In the genomic region with DNA sequence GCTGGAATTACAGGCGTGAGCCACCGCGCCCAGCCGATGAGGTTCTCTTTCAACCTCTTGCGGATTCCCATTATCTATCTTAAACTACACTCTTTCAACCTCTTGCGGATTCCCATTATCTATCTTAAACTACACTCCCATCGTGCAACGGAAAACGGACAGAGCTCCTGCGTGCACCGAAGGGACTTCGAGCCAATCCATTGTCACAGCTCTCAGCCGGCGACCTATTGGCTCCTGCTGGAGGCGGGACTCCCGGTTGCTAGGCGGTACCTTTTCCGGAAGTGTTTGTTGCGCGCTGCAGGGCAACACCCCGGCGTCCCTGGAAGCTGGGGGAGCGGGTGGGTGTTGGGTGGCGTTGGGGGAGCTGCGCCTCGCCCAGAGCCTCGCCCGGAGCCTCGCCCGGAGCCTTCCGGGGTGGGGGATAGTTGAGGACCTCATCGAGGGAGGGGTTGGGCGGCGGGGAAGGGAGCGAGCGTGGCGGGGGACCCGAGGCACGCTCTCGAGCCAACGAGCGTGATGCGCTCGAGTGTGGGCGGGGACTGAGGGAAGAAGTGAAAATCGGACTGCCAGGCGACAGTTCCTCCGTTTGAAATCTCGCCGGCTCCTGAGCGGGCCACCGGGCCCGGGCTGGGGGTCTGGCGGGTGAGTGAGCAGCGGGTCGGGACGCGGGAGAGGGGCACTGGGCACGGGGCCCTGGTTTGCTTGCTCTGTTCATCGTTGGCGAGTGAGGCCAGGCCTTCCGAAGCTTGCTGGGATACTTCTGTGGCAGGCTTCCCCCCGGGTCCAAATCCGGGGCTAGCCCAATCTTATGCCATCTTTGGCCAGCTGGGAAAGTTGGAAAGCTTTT, we compare ENCODE assay signal across 8 cellular contexts. TPM values are rescaled to one million over a fixed set of nuclear protein-coding genes. Genes with fewer than 3 reads are reported as not detected.
DNase-seq lines count a peak whose midpoint lies in the region; ATAC-seq lines count a peak whose summit lies in the region.

CEP164 (plus strand) TSS at position 288 of the 847 bp plus-strand sequence. CDS start 10,733 bp downstream, outside the sequence.

- H3K4me3 Mint-ChIP-seq in CD8-positive, alpha-beta memory T cell: peak within 1 kb of the TSS in 5 of 7 donors; percentile 29 to 79 (median 45)
- H3K4me3 Mint-ChIP-seq in effector memory CD8-positive, alpha-beta T cell: peak within 1 kb of the TSS in 1 of 2 donors; percentile 48

- peaks cover 12% of the 10 kb centered on the region for H3K4me1 ChIP-seq in CD8-positive, alpha-beta memory T cell (ENCODE audit: insufficient read depth, low read length)

- no peaks in the 10 kb centered on the region for H3K27me3 Mint-ChIP-seq in CD8-positive, alpha-beta memory T cell
- no peaks in the 10 kb centered on the region for H3K27me3 Mint-ChIP-seq in effector memory CD8-positive, alpha-beta T cell

- H3K9me3 Mint-ChIP-seq in CD8-positive, alpha-beta memory T cell: no peaks in the 10 kb centered on the region
- no peaks in the 10 kb centered on the region for H3K9me3 Mint-ChIP-seq in effector memory CD8-positive, alpha-beta T cell

- CTCF ChIA-PET in CD8-positive, alpha-beta memory T cell (lab: Charles Lee): interaction anchor here (0.6 to 1.7 kb wide), 4 partner anchors 91 to 490 kb away, joined by 3 to 7 read pairs (median 3); partner anchors contain the start of gene PCSK7

- H3K27ac Mint-ChIP-seq in CD8-positive, alpha-beta memory T cell: peak within 1 kb of the TSS in 2 of 8 donors; percentile 39 to 79
- no peak within 1 kb of the TSS for H3K27ac Mint-ChIP-seq in effector memory CD8-positive, alpha-beta T cell

- H3K4me1 Mint-ChIP-seq in CD8-positive, alpha-beta memory T cell: peaks cover 14 to 25% (median 22%) of the 10 kb centered on the region in 3 donors
- peaks cover 5 to 7% of the 10 kb centered on the region in 2 donors for H3K4me1 Mint-ChIP-seq in effector memory CD8-positive, alpha-beta T cell (ENCODE audit: low read depth in 2 of 2)

- no peaks in the 10 kb centered on the region for H3K36me3 ChIP-seq in CD8-positive, alpha-beta memory T cell (ENCODE audit: insufficient read depth, low read length)

- H3K27me3 ChIP-seq in CD8-positive, alpha-beta memory T cell (ENCODE audit: insufficient read depth, low read length, poor library complexity, severe bottlenecking): no peaks in the 10 kb centered on the region

- peak; percentile 88 for ATAC-seq in GM19468 (IDR thresholded peaks at IDR 0.05; ENCODE audit: extremely low read depth, unreplicated experiment)
- peak; percentile 92 for ATAC-seq in effector memory CD8-positive, alpha-beta T cell (replicated peaks)

- POLR2A ChIA-PET in CD8-positive, alpha-beta memory T cell (lab: Charles Lee): interaction anchor here (1.0 to 1.7 kb wide), 3 partner anchors 11 to 149 kb away, joined by 3 to 6 read pairs (median 3); partner anchors contain the start of genes BACE1 and SIDT2

- H3K27ac ChIP-seq in CD8-positive, alpha-beta memory T cell (ENCODE audit: low read depth, low read length): peak within 1 kb of the TSS; percentile 90

- peaks cover 0 to 4% (median 3%) of the 10 kb centered on the region in 3 donors for H3K36me3 Mint-ChIP-seq in CD8-positive, alpha-beta memory T cell
- H3K36me3 Mint-ChIP-seq in effector memory CD8-positive, alpha-beta T cell (ENCODE audit: insufficient read depth): no peaks in the 10 kb centered on the region

- DNase-seq in CD8-positive, alpha-beta memory T cell: peak; percentile 89 to 96 (median 94)
- peak; percentile 82 for DNase-seq in HS-5 (ENCODE audit: low read depth)
- peak; percentile 94 for DNase-seq in NK-92 treated with Interleukin-12 subunit alpha and Interleukin-12 subunit beta, amount 100 ng/mL, for 24 hours (lab: John Stamatoyannopoulos, UW)
- peak; percentile 96 for DNase-seq in activated CD8-positive, alpha-beta memory T cell treated with anti-CD3 and anti-CD28 coated beads for 24 hours
- peak; percentile 92 to 93 (median 92) for DNase-seq in effector memory CD8-positive, alpha-beta T cell
- peak; percentile 97 for DNase-seq in medulla oblongata (ENCODE audit: extremely low spot score)
- peak; percentile 89 for DNase-seq in stimulated activated CD8-positive, alpha-beta memory T cell treated with anti-CD3 and anti-CD28 coated beads, Interleukin-12 subunit alpha, Interleukin-12 subunit beta, amount 100 ng/mL, for 1 hour (ENCODE audit: low read depth)

- no peaks in the 10 kb centered on the region for H3K9me3 ChIP-seq in CD8-positive, alpha-beta memory T cell (ENCODE audit: low read length)

- H3K4me3 ChIP-seq in CD8-positive, alpha-beta memory T cell (ENCODE audit: low read length): peak within 1 kb of the TSS; percentile 82

RNA-seq across cellular contexts. Expression of gene CEP164, which starts in this region (rescaled TPM):
- total RNA-seq in CD8-positive, alpha-beta memory T cell: 10 to 100 TPM; 34.6 to 40.5 TPM
- 25.7 TPM for polyA plus RNA-seq in CD8-positive, alpha-beta memory T cell

Comparison
In these comparisons a context has a peak if more than half of its experiments do, and no peak if none do; other contexts are left out.
1. Peak in every context shown above with its lines: DNase-seq, ATAC-seq, H3K4me3 ChIP-seq and H3K27ac ChIP-seq.